Comparison of ENCODE assay signal across 12 cellular contexts in genomic region chr6:28206527-28207243, GRCh38. TPM values are rescaled to one million over a fixed set of nuclear protein-coding genes. Genes with fewer than 3 reads are reported as not detected.
DNase-seq lines count a peak whose midpoint lies in the region; ATAC-seq and TF ChIP-seq lines count a peak whose summit lies in the region.
"Had no signal": no experiment of that assay in that cellular context is flagged by ENCODE, and none has a peak within 500 bp of the region (broad histone marks: within the 10 kb centered on the region; RNA-seq: fewer than 3 reads in every experiment).

No MANE protein-coding gene starts in this region.

- peak overlapping the region; percentile 57 for H3K4me3 ChIP-seq in skeletal muscle cell (ENCODE audit: low read depth, low read length)

- H3K4me1 Mint-ChIP-seq in glutamatergic neuron (ENCODE audit: low read depth, unreplicated experiment), result peaks cover 12% of the 10 kb centered on the region

- DNase-seq in DMS53 (lab: John Stamatoyannopoulos, UW) (peak; percentile 31), DMS53 treated with DMSO at 0.1 percent for 48 hours (lab: John Stamatoyannopoulos, UW; ENCODE audit: unreplicated experiment) (no peak), SW480 (ENCODE audit: low spot score) (peak; percentile 1), glutamatergic neuron (no peak), skeletal muscle cell (ENCODE audit: low read depth) (no peak), occipital lobe (lab: John Stamatoyannopoulos, UW) (no peak), NOMO-1 treated with dmso at 0.1 percent for 144 hours (lab: John Stamatoyannopoulos, UW; ENCODE audit: unreplicated experiment) (no peak)
- DNase-seq: GF-D8, midbrain had no signal

- no peak overlapping the region for H3K27ac Mint-ChIP-seq in glutamatergic neuron (ENCODE audit: unreplicated experiment)
- H3K27ac Mint-ChIP-seq: stimulated activated memory B cell treated with anti-CD40 and anti-IgM and Interleukin-4, amounts not matched to agents 10 μg/mL and 1 μg/mL and 100 μg/mL, for 72 hours had no signal

- H3K27me3 Mint-ChIP-seq in glutamatergic neuron (ENCODE audit: unreplicated experiment), result peaks cover 13% of the 10 kb centered on the region

- peaks cover 5% of the 10 kb centered on the region for H3K36me3 Mint-ChIP-seq in glutamatergic neuron (ENCODE audit: unreplicated experiment)
- H3K36me3 Mint-ChIP-seq: stimulated activated memory B cell treated with anti-CD40 and anti-IgM and Interleukin-4, amounts not matched to agents 10 μg/mL and 1 μg/mL and 100 μg/mL, for 72 hours had no signal

- peak overlapping the region; percentile 98 for H3K4me3 Mint-ChIP-seq in glutamatergic neuron (ENCODE audit: unreplicated experiment)

- TF ChIP-seq CTCF in glutamatergic neuron (IDR thresholded peaks at IDR 0.05; ENCODE audit: partially characterized antibody, unreplicated experiment), result no peak

- no peak for ATAC-seq in GM18519 (IDR thresholded peaks at IDR 0.05; ENCODE audit: low FRiP score, unreplicated experiment)
- ATAC-seq: gastroesophageal sphincter; stimulated activated memory B cell treated with anti-CD40 and anti-IgM and Interleukin-4, amounts not matched to agents 10 μg/mL and 1 μg/mL and 100 μg/mL, for 72 hours had no signal

- H3K9me3 Mint-ChIP-seq in glutamatergic neuron (ENCODE audit: unreplicated experiment), result peaks cover 11% of the 10 kb centered on the region

RNA-seq across cellular contexts. Expression of gene ZSCAN9, which starts 18.4 kb away (rescaled TPM):
- 54.0 TPM for total RNA-seq in glutamatergic neuron (ENCODE audit: unreplicated experiment)
- total RNA-seq in occipital lobe, result 38.4 TPM

RNA-seq across cellular contexts. Expression of gene ZKSCAN4, which starts 45.4 kb away (rescaled TPM):
- 7.7 TPM for total RNA-seq in glutamatergic neuron (ENCODE audit: unreplicated experiment)
- 10.3 TPM for total RNA-seq in occipital lobe

RNA-seq across cellular contexts. Expression of gene NKAPL, which starts 52.4 kb away (rescaled TPM):
- total RNA-seq in glutamatergic neuron (ENCODE audit: unreplicated experiment) (0.69 TPM), occipital lobe (4.1 TPM)

Comparison
In these comparisons a context has a peak if more than half of its experiments do, and no peak if none do; other contexts are left out.
1. DNase-seq: peak in DMS53 (single experiment) and SW480 (single experiment); none in DMS53 treated with DMSO at 0.1 percent for 48 hours (single experiment), glutamatergic neuron (single experiment), skeletal muscle cell (single experiment), occipital lobe (single experiment) and NOMO-1 treated with dmso at 0.1 percent for 144 hours (single experiment).